ENCODE assay signal across 1 cellular context in genomic region chr16:30711712-30712111, GRCh38.
TF ChIP-seq lines count a peak whose summit lies in the region.

No MANE protein-coding gene starts in this region.

TF ChIP-seq in GM12878, 131 proteins besides CTCF, POLR2A, EP300 and RAD21:
- TF ChIP-seq BCL3 (IDR thresholded peaks at IDR 0.05; ENCODE audit: borderline replicate concordance, insufficient read depth, low read depth, low read length, poor library complexity, severe bottlenecking) (no peak), REST (IDR thresholded peaks at IDR 0.05; ENCODE audit: low read depth, low read length) (no peak), FOS (IDR thresholded peaks at IDR 0.05; ENCODE audit: borderline replicate concordance, extremely low read depth, insufficient read length) (no peak), MAX (IDR thresholded peaks at IDR 0.05; ENCODE audit: low read depth, low read length) (no peak), ATF7 (IDR thresholded peaks at IDR 0.05; ENCODE audit: low read depth) (no peak), CUX1 (IDR thresholded peaks at IDR 0.05; ENCODE audit: insufficient replicate concordance, low read depth, low read length) (no peak), MTA2 (IDR thresholded peaks at IDR 0.05; ENCODE audit: low read depth) (no peak), PRDM15 (CRISPR knock-in tag; IDR thresholded peaks at IDR 0.05) (no peak)
